Comparison of ENCODE assay signal across 19 cellular contexts in the genomic region with DNA sequence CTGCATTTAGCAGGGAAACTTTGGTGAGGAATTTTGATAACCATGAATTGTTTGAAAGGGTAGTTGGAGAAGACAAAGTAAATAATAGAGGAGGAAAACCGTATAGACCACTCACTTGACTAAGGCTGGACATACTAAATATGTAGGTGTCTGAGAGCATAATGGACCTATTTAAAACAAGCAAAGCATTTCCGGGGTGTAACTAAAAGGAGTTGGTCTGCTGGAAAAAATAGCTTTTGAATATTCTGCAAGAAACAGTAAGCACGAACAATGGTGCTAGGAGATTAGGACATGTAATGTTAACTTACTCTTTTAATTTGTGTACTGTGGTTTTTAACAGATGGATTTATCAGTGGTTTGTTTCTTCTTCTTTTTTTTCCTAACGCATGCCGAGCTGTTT.
DNase-seq lines count a peak whose midpoint lies in the region; ATAC-seq, FAIRE-seq and TF ChIP-seq lines count a peak whose summit lies in the region.
"Had no signal": no experiment of that assay in that cellular context is flagged by ENCODE, and none has a peak within 500 bp of the region (broad histone marks: within the 10 kb centered on the region; RNA-seq: fewer than 3 reads in every experiment).

No MANE protein-coding gene starts in this region.

- no peaks in the 10 kb centered on the region for H3K4me1 ChIP-seq in OCI-LY7 (ENCODE audit: insufficient read depth, low read length, poor library complexity, severe bottlenecking)
- H3K4me1 ChIP-seq in H1 (replicated peaks in 1 of 4; ENCODE audit: control insufficient read depth in 3 of 4, insufficient read depth in 4 of 4, low read length in 3 of 4), result 0 out of 7 replicates have a peak, but pooled peaks cover 0 to 1% (median 0%) of the 10 kb centered on the region in 4 experiments
- H3K4me1 ChIP-seq in neural progenitor cell, result peaks cover 16% of the 10 kb centered on the region
- H3K4me1 ChIP-seq in spleen, result peaks cover 0 to 6% (median 0%) of the 10 kb centered on the region in 6 donors
- no peaks in the 10 kb centered on the region for H3K4me1 ChIP-seq in thyroid gland
- H3K4me1 ChIP-seq: A549 had no signal

- no peak overlapping the region for H2BK15ac ChIP-seq in H1 (ENCODE audit: low read length)

- H3K4me2 ChIP-seq in OCI-LY7 (ENCODE audit: low read length) (peak overlapping the region; percentile 34; the same call in 1 of the 2 replicates), H1 (ENCODE audit: insufficient read depth in 1 of 2, low read depth in 2 of 2, low read length in 2 of 2) (no peak overlapping the region), neural progenitor cell (peak overlapping the region; percentile 66)
- H3K4me2 ChIP-seq: A549, SK-N-SH had no signal

- no peak overlapping the region for H3K56ac ChIP-seq in H1 (replicated peaks; ENCODE audit: insufficient read length, low read depth, low read length)

- H3K36me3 ChIP-seq in OCI-LY7 (ENCODE audit: insufficient read depth, low read length) (no peaks in the 10 kb centered on the region), H1 (ENCODE audit: control insufficient read depth in 2 of 4, insufficient read depth in 4 of 4, low read length in 3 of 4) (no peaks in the 10 kb centered on the region), neural progenitor cell (no peaks in the 10 kb centered on the region), spleen (no peaks in the 10 kb centered on the region), thyroid gland (no peaks in the 10 kb centered on the region)

- H2BK20ac ChIP-seq in H1 (ENCODE audit: low read length), result no peak overlapping the region

- H3K9ac ChIP-seq in H1 (replicated peaks in 1 of 4; ENCODE audit: extremely low read depth in 1 of 4, low read depth in 3 of 4, low read length in 3 of 4) (no peak overlapping the region), neural progenitor cell (no peak overlapping the region)
- H3K9ac ChIP-seq: SK-N-SH had no signal

- DNase-seq in COLO829 (ENCODE audit: low spot score), result peak; percentile 23
- DNase-seq in OCI-LY7 (ENCODE audit: low spot score), result no peak
- no peak for DNase-seq in H1 (ENCODE audit: low read depth in 1 of 2, low spot score in 2 of 2)
- DNase-seq in neural progenitor cell (ENCODE audit: low spot score), result peak; percentile 45
- DNase-seq in spleen, result no peak
- DNase-seq in activated CD4-positive, alpha-beta T cell treated with anti-CD3 and anti-CD28 coated beads, Interleukin-2, amount 10 ng/mL, durations not matched to agents 7 days and 5 days, result no peak
- DNase-seq in stimulated activated naive CD8-positive, alpha-beta T cell treated with anti-CD3 and anti-CD28 coated beads, Interleukin-15, Interleukin-2, amounts not matched to agents 100 U/mL and 50 U/mL, for 24 hours, result no peak
- no peak for DNase-seq in thyroid gland
- DNase-seq: COR-L47, NCI-H1436, NCI-H2081, NCI-H748 treated with DMSO at 0.1 percent for 48 hours, SHP77, SK-N-SH had no signal

- H3K9me3 Mint-ChIP-seq in neural progenitor cell, result no peaks in the 10 kb centered on the region
- no peaks in the 10 kb centered on the region for H3K9me3 Mint-ChIP-seq in activated CD4-positive, alpha-beta T cell treated with anti-CD3 and anti-CD28 coated beads, Interleukin-2, amount 10 ng/mL, durations not matched to agents 7 days and 5 days

- no peak overlapping the region for H4K8ac ChIP-seq in H1 (ENCODE audit: extremely low read depth, insufficient read depth, low read length)

- intact Hi-C loops in OCI-LY7 (cut with micrococcal nuclease; ENCODE audit: unreplicated experiment), result no loop called here
- intact Hi-C loops in spleen (cut with DNase I; ENCODE audit: low total_unique reads), result no loop called here
- intact Hi-C loops in thyroid gland (cut with DNase I), result no loop called here

- ATAC-seq in stimulated activated naive CD8-positive, alpha-beta T cell treated with anti-CD3 and anti-CD28 coated beads, Interleukin-15, Interleukin-2, amounts not matched to agents 100 U/mL and 50 U/mL, for 24 hours, result no peak
- ATAC-seq: A549, HCT116 had no signal

- no peaks in the 10 kb centered on the region for H3K23me2 ChIP-seq in H1 (ENCODE audit: low read depth, low read length)

- no TSS peak for BruUV-seq in OCI-LY7 (replicated peaks; lab: Mats Ljungman, UMichigan)

- no peaks in the 10 kb centered on the region for H3K9me2 ChIP-seq in OCI-LY7 (ENCODE audit: insufficient read depth, low read length)
- H3K9me2 ChIP-seq: SK-N-SH had no signal

- H3K4me3 ChIP-seq in OCI-LY7 (ENCODE audit: low read depth, low read length, poor library complexity, severe bottlenecking) (no peak overlapping the region), H1 (ENCODE audit: extremely low read depth in 1 of 4, insufficient read depth in 2 of 4, low read depth in 3 of 4, low read length in 4 of 4) (no peak overlapping the region), neural progenitor cell (peak overlapping the region; percentile 3), spleen (no peak overlapping the region), thyroid gland (replicated peaks in 1 of 3) (no peak overlapping the region)
- H3K4me3 ChIP-seq: A549, K562 had no signal

- no peak overlapping the region for H2AK5ac ChIP-seq in H1 (ENCODE audit: low read depth, low read length)

- CTCF ChIA-PET in OCI-LY7 (lab: Charles Lee; ENCODE audit: unreplicated experiment), result interaction anchor here (1.0 kb wide), 1 partner anchor 8 kb away, joined by 3 read pairs; no protein-coding TSS in a partner anchor
- CTCF ChIA-PET in H1 (lab: Charles Lee; ENCODE audit: partially characterized antibody), result interaction anchor here (0.9 to 1.6 kb wide), 3 partner anchors 10 to 655 kb away, joined by 3 to 5 read pairs (median 3); no protein-coding TSS in a partner anchor
- CTCF ChIA-PET in activated CD4-positive, alpha-beta T cell treated with anti-CD3 and anti-CD28 coated beads, Interleukin-2, amount 10 ng/mL, durations not matched to agents 7 days and 5 days (lab: Charles Lee), result no interaction called here

- H2AFZ ChIP-seq in OCI-LY7 (ENCODE audit: low read length) (peak overlapping the region; percentile 63), H1 (ENCODE audit: low read length) (peak overlapping the region; percentile 12; the same call in 1 of the 2 replicates), neural progenitor cell (replicated peaks) (no peak overlapping the region)

- H3K9me3 ChIP-seq in OCI-LY7 (ENCODE audit: low read length) (no peaks in the 10 kb centered on the region), H1 (ENCODE audit: insufficient read depth in 2 of 2, low read depth in 1 of 2, low read length in 1 of 2) (no peaks in the 10 kb centered on the region), neural progenitor cell (ENCODE audit: low read depth) (no peaks in the 10 kb centered on the region), spleen (no peaks in the 10 kb centered on the region), thyroid gland (no peaks in the 10 kb centered on the region)
- H3K9me3 ChIP-seq: A549, SK-N-SH had no signal

- POLR2A ChIA-PET in OCI-LY7 (lab: Charles Lee) (interaction anchor here (0.8 kb wide), 2 partner anchors 10 to 16 kb away, joined by 3 read pairs; no protein-coding TSS in a partner anchor), H1 (lab: Charles Lee; ENCODE audit: partially characterized antibody) (interaction anchor here (0.6 kb wide), 1 partner anchor 8 kb away, joined by 3 read pairs; no protein-coding TSS in a partner anchor)
- POLR2A ChIA-PET in activated CD4-positive, alpha-beta T cell treated with anti-CD3 and anti-CD28 coated beads, Interleukin-2, amount 10 ng/mL, durations not matched to agents 7 days and 5 days (lab: Charles Lee), result no interaction called here

- H3F3A ChIP-seq in neural progenitor cell (ENCODE audit: low read depth), result no peaks in the 10 kb centered on the region

- H3K27me3 Mint-ChIP-seq in neural progenitor cell (ENCODE audit: insufficient read depth, low read depth), result no peaks in the 10 kb centered on the region
- H3K27me3 Mint-ChIP-seq in activated CD4-positive, alpha-beta T cell treated with anti-CD3 and anti-CD28 coated beads, Interleukin-2, amount 10 ng/mL, durations not matched to agents 7 days and 5 days, result no peaks in the 10 kb centered on the region

- H3K27ac Mint-ChIP-seq in neural progenitor cell, result no peak overlapping the region
- H3K27ac Mint-ChIP-seq in activated CD4-positive, alpha-beta T cell treated with anti-CD3 and anti-CD28 coated beads, Interleukin-2, amount 10 ng/mL, durations not matched to agents 7 days and 5 days, result no peak overlapping the region
- H3K27ac Mint-ChIP-seq: CD14-positive monocyte had no signal

- H3K4me1 Mint-ChIP-seq in neural progenitor cell, result peaks cover 23% of the 10 kb centered on the region
- H3K4me1 Mint-ChIP-seq in activated CD4-positive, alpha-beta T cell treated with anti-CD3 and anti-CD28 coated beads, Interleukin-2, amount 10 ng/mL, durations not matched to agents 7 days and 5 days, result no peaks in the 10 kb centered on the region
- H3K4me1 Mint-ChIP-seq: CD14-positive monocyte had no signal

- no peak overlapping the region for H3K23ac ChIP-seq in H1 (ENCODE audit: insufficient read length)

- no peaks in the 10 kb centered on the region for H4K20me1 ChIP-seq in OCI-LY7 (ENCODE audit: insufficient read depth, low read length)
- H4K20me1 ChIP-seq in H1 (replicated peaks in 1 of 2; ENCODE audit: control insufficient read depth in 1 of 2, insufficient read depth in 2 of 2, low read length in 2 of 2), result no peaks in the 10 kb centered on the region
- no peaks in the 10 kb centered on the region for H4K20me1 ChIP-seq in neural progenitor cell (ENCODE audit: low read depth)

- no peak for TF ChIP-seq EP300 in H1 (IDR thresholded peaks at IDR 0.05; ENCODE audit: borderline replicate concordance in 1 of 2, low read depth in 2 of 2, low read length in 2 of 2)

- no peak overlapping the region for H2BK5ac ChIP-seq in H1 (ENCODE audit: low read depth, low read length)

- no peak overlapping the region for H4K5ac ChIP-seq in H1 (ENCODE audit: insufficient read length, low read depth, low read length)

- H3K14ac ChIP-seq in H1 (ENCODE audit: insufficient read length), result no peak overlapping the region

- H3K79me1 ChIP-seq in H1 (ENCODE audit: low read depth, low read length), result no peaks in the 10 kb centered on the region

- 87% methylated on average over 5 of the region's 5 CpGs; no CpG with 5 or more reads in 1 of the 2 experiments for whole genome bisulfite sequencing in H1 (ENCODE audit: extremely low coverage in 1 of 2, insufficient coverage in 1 of 2, insufficient read length in 1 of 2, insufficient replicate concordance in 2 of 2, low coverage in 1 of 2, low lambda C conversion rate in 2 of 2, missing lambda C conversion rate in 1 of 2), 2 experiments
- WGBS in spleen, 5 donors, result 37 to 54% (median 44%) methylated on average over 5 of the region's 5 CpGs
- WGBS in thyroid gland, 2 donors, result 69 to 75% methylated on average over 5 of the region's 5 CpGs

- H3K79me2 ChIP-seq in OCI-LY7 (ENCODE audit: insufficient read depth, low read depth, low read length), result no peaks in the 10 kb centered on the region
- no peaks in the 10 kb centered on the region for H3K79me2 ChIP-seq in H1 (ENCODE audit: control insufficient read depth in 1 of 2, insufficient read depth in 2 of 2, low read length in 2 of 2)
- H3K79me2 ChIP-seq in neural progenitor cell (ENCODE audit: low read depth), result no peaks in the 10 kb centered on the region

- no peak overlapping the region for H3K4ac ChIP-seq in H1 (replicated peaks; ENCODE audit: insufficient read length, low read depth, low read length)

- no peak for FAIRE-seq in H1 (lab: Jason Lieb, UNC)
- FAIRE-seq: A549, GM12892, K562 had no signal

- no peak for TF ChIP-seq RAD21 in H1 (IDR thresholded peaks at IDR 0.05 in 1 of 2, conservative IDR thresholded peaks at IDR 0.05 in 1 of 2; ENCODE audit: low read depth in 2 of 2, low read length in 2 of 2)

- H3K27me3 ChIP-seq in H1 (replicated peaks in 1 of 4; ENCODE audit: control insufficient read depth in 3 of 4, extremely low read depth in 1 of 4, insufficient read depth in 3 of 4, low read length in 3 of 4), result no peaks in the 10 kb centered on the region
- H3K27me3 ChIP-seq in neural progenitor cell, result no peaks in the 10 kb centered on the region
- no peaks in the 10 kb centered on the region for H3K27me3 ChIP-seq in spleen (replicated peaks in 1 of 7)
- H3K27me3 ChIP-seq in thyroid gland, result no peaks in the 10 kb centered on the region

- no peak overlapping the region for H2BK120ac ChIP-seq in H1 (replicated peaks; ENCODE audit: low read depth, low read length)

- no peak overlapping the region for H4K91ac ChIP-seq in H1 (replicated peaks; ENCODE audit: insufficient read length, low read length)

- TF ChIP-seq POLR2A in H1 (IDR thresholded peaks at IDR 0.05; ENCODE audit: control extremely low read depth in 1 of 2, low read depth in 2 of 2, low read length in 2 of 2) (no peak), spleen (IDR thresholded peaks at IDR 0.05) (no peak), thyroid gland (IDR thresholded peaks at IDR 0.05) (no peak)

- no peak overlapping the region for H3K4me3 Mint-ChIP-seq in neural progenitor cell
- no peak overlapping the region for H3K4me3 Mint-ChIP-seq in activated CD4-positive, alpha-beta T cell treated with anti-CD3 and anti-CD28 coated beads, Interleukin-2, amount 10 ng/mL, durations not matched to agents 7 days and 5 days
- H3K4me3 Mint-ChIP-seq: CD14-positive monocyte had no signal

- H3K27ac ChIP-seq in OCI-LY7 (ENCODE audit: low read depth, low read length, poor library complexity, severe bottlenecking), result no peak overlapping the region
- H3K27ac ChIP-seq in H1 (ENCODE audit: low read depth, low read length), result no peak overlapping the region
- no peak overlapping the region for H3K27ac ChIP-seq in neural progenitor cell
- H3K27ac ChIP-seq in spleen, result no peak overlapping the region
- no peak overlapping the region for H3K27ac ChIP-seq in thyroid gland
- H3K27ac ChIP-seq: A549 had no signal

- H3K36me3 Mint-ChIP-seq in neural progenitor cell, result no peaks in the 10 kb centered on the region
- H3K36me3 Mint-ChIP-seq in activated CD4-positive, alpha-beta T cell treated with anti-CD3 and anti-CD28 coated beads, Interleukin-2, amount 10 ng/mL, durations not matched to agents 7 days and 5 days (ENCODE audit: low read depth), result no peaks in the 10 kb centered on the region
- H3K36me3 Mint-ChIP-seq: CD14-positive monocyte had no signal

- no peak overlapping the region for H3K18ac ChIP-seq in H1 (ENCODE audit: extremely low read depth, low read length)

- no peak for TF ChIP-seq CTCF in OCI-LY7 (conservative IDR thresholded peaks at IDR 0.05; ENCODE audit: low read length)
- TF ChIP-seq CTCF in H1 (IDR thresholded peaks at IDR 0.05; ENCODE audit: control extremely low read depth in 1 of 3, insufficient read depth in 1 of 3, low read depth in 1 of 3, low read length in 3 of 3), result no peak
- no peak for TF ChIP-seq CTCF in neural progenitor cell (IDR thresholded peaks at IDR 0.05)
- TF ChIP-seq CTCF in spleen (IDR thresholded peaks at IDR 0.05 in 8 of 11, conservative IDR thresholded peaks at IDR 0.05 in 3 of 11), result no peak
- no peak for TF ChIP-seq CTCF in thyroid gland (IDR thresholded peaks at IDR 0.05)

- H2BK12ac ChIP-seq in H1 (ENCODE audit: low read depth, low read length), result no peak overlapping the region

Comparison
In these comparisons a context has a peak if more than half of its experiments do, and no peak if none do; other contexts are left out.
1. DNase-seq: peak in COLO829 (single experiment) and neural progenitor cell (single experiment); none in OCI-LY7 (single experiment), H1 (0 of 2), spleen (single experiment), activated CD4-positive, alpha-beta T cell treated with anti-CD3 and anti-CD28 coated beads, Interleukin-2, amount 10 ng/mL, durations not matched to agents 7 days and 5 days (single experiment), stimulated activated naive CD8-positive, alpha-beta T cell treated with anti-CD3 and anti-CD28 coated beads, Interleukin-15, Interleukin-2, amounts not matched to agents 100 U/mL and 50 U/mL, for 24 hours (single experiment) and thyroid gland (0 of 2).
2. H3K4me2 ChIP-seq: peak in OCI-LY7 (single experiment) and neural progenitor cell (single experiment); none in H1 (0 of 2).